2 cellular contexts compared by ENCODE assay signal in genomic region chr17:75240394-75241142, GRCh38.
A peak's percentile ranks its signal among the peaks of the same experiment; 100 is the strongest.
TF ChIP-seq lines count a peak whose summit lies in the region.

No MANE protein-coding gene starts in this region.

TF ChIP-seq in IMR-90, 13 proteins besides CTCF, POLR2A, EP300 and RAD21:
- TF ChIP-seq MAFK (IDR thresholded peaks at IDR 0.05; ENCODE audit: low read depth, low read length) (no peak), SMC3 (IDR thresholded peaks at IDR 0.05; ENCODE audit: low read depth, low read length) (peak; percentile 69)
- TF ChIP-seq, protein P1, sequence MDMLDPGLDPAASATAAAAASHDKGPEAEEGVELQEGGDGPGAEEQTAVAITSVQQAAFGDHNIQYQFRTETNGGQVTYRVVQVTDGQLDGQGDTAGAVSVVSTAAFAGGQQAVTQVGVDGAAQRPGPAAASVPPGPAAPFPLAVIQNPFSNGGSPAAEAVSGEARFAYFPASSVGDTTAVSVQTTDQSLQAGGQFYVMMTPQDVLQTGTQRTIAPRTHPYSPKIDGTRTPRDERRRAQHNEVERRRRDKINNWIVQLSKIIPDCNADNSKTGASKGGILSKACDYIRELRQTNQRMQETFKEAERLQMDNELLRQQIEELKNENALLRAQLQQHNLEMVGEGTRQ (IDR thresholded peaks at IDR 0.05; ENCODE audit: low read depth, low read length): peak; percentile 24; the same call in 1 of the 2 replicates

TF ChIP-seq in GM12878, 131 proteins besides CTCF, POLR2A, EP300 and RAD21:
- TF ChIP-seq IKZF1 (conservative IDR thresholded peaks at IDR 0.05): 0 out of 2 replicates have a peak, but pooled peaks have one; percentile 13
- TF ChIP-seq SMC3 (IDR thresholded peaks at IDR 0.05; ENCODE audit: borderline replicate concordance, low read length): peak; percentile 29; the same call in 1 of the 2 replicates
- peak; percentile 29; the same call in 1 of the 2 replicates for TF ChIP-seq SMARCA5 (IDR thresholded peaks at IDR 0.05)
- peak; percentile 47; the same call in 1 of the 2 replicates for TF ChIP-seq YY1 (IDR thresholded peaks at IDR 0.05; ENCODE audit: low read depth, low read length)
- TF ChIP-seq E2F4 (IDR thresholded peaks at IDR 0.05; ENCODE audit: low read depth, low read length): no peak
- no peak for TF ChIP-seq PRDM15 (CRISPR knock-in tag; IDR thresholded peaks at IDR 0.05)
